In the genomic region with DNA sequence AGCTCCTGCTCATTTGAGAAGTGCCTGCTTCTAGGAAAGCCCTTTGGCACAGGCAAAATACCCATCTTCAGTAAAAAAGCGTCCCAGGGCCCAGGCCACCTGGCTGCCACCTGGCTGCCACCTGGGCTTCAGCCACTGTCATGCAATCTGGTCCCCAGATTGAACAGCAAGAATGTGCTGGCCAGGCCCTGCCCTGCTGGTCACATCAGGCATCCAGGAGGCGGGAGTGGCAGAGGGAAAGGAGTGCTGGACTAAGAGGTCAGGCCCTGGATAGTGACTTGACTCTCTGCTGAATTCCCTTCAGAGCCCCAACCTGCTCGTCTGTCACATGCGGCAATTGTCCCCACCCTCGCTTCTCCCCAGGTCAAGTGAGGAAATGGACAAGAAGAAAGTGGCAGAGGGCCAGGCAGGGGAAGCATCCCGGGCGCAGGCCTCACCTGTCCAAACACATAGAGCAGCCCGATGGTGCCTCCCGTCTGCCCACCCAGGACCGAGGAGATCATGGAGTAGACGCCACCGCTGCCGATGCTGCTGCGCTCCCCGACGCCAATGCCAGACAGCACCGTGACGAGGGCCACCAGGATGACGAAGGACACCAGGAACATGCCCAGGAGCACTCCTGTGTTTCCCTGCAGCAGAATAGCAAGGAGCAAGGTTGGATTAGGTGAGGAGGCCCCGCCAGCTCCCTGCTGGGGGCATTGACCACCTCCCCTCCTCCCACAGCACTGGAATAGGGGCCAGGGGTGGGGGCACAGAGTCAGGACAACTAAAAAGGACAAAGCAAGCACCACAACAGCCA, we compare ENCODE assay signal across 12 cellular contexts. TPM values are rescaled to one million over a fixed set of nuclear protein-coding genes. Genes with fewer than 3 reads are reported as not detected.
A peak's percentile ranks its signal among the peaks of the same experiment; 100 is the strongest.
DNase-seq lines count a peak whose midpoint lies in the region; ATAC-seq and TF ChIP-seq lines count a peak whose summit lies in the region.
"Had no signal": no experiment of that assay in that cellular context is flagged by ENCODE, and none has a peak within 500 bp of the region (broad histone marks: within the 10 kb centered on the region; RNA-seq: fewer than 3 reads in every experiment).

No MANE protein-coding gene starts in this region.

- peaks cover 7% of the 10 kb centered on the region for H3K9me3 ChIP-seq in endodermal cell (ENCODE audit: control insufficient read depth, low read length)
- H3K9me3 ChIP-seq: heart right ventricle had no signal

- no peak overlapping the region for H3K9ac ChIP-seq in endodermal cell (ENCODE audit: extremely low read depth, low read length, poor library complexity, severe bottlenecking)

- no peak overlapping the region for H3K4me3 Mint-ChIP-seq in endodermal cell
- H3K4me3 Mint-ChIP-seq in activated naive CD4-positive, alpha-beta T cell treated with anti-CD3 and anti-CD28 coated beads for 36 hours = no peak overlapping the region
- H3K4me3 Mint-ChIP-seq: activated naive CD8-positive, alpha-beta T cell treated with anti-CD3 and anti-CD28 coated beads for 36 hours; CD4-positive, alpha-beta memory T cell had no signal

- no peaks in the 10 kb centered on the region for H3K27me3 Mint-ChIP-seq in endodermal cell (ENCODE audit: insufficient read depth)
- no peaks in the 10 kb centered on the region for H3K27me3 Mint-ChIP-seq in activated naive CD4-positive, alpha-beta T cell treated with anti-CD3 and anti-CD28 coated beads for 36 hours (ENCODE audit: low read depth)
- H3K27me3 Mint-ChIP-seq: activated naive CD8-positive, alpha-beta T cell treated with anti-CD3 and anti-CD28 coated beads for 36 hours; CD4-positive, alpha-beta memory T cell had no signal

- intact Hi-C loops in activated naive CD4-positive, alpha-beta T cell treated with anti-CD3 and anti-CD28 coated beads for 36 hours (cut with micrococcal nuclease) = no loop called here

- H3K27ac ChIP-seq in endodermal cell (ENCODE audit: low read depth, low read length) (no peak overlapping the region), temporal lobe (ENCODE audit: low read depth, low read length) (peak overlapping the region; percentile 50)
- H3K27ac ChIP-seq: heart right ventricle had no signal

- peak overlapping the region; percentile 40 for H3K27ac Mint-ChIP-seq in endodermal cell
- no peak overlapping the region for H3K27ac Mint-ChIP-seq in activated naive CD4-positive, alpha-beta T cell treated with anti-CD3 and anti-CD28 coated beads for 36 hours
- H3K27ac Mint-ChIP-seq: activated naive CD8-positive, alpha-beta T cell treated with anti-CD3 and anti-CD28 coated beads for 36 hours had no signal

- peaks cover 13% of the 10 kb centered on the region for H3K36me3 ChIP-seq in endodermal cell (ENCODE audit: control insufficient read depth, insufficient read depth, low read length)
- H3K36me3 ChIP-seq: heart right ventricle had no signal

- TF ChIP-seq CTCF in endodermal cell (conservative IDR thresholded peaks at IDR 0.05) = peak; percentile 35

- ATAC-seq in GM21529 (IDR thresholded peaks at IDR 0.05; ENCODE audit: unreplicated experiment) = peak; percentile 12

- H3K9me3 Mint-ChIP-seq in endodermal cell = no peaks in the 10 kb centered on the region
- H3K9me3 Mint-ChIP-seq in activated naive CD4-positive, alpha-beta T cell treated with anti-CD3 and anti-CD28 coated beads for 36 hours = no peaks in the 10 kb centered on the region
- H3K9me3 Mint-ChIP-seq: activated naive CD8-positive, alpha-beta T cell treated with anti-CD3 and anti-CD28 coated beads for 36 hours had no signal

- DNase-seq in NCI-H524 (lab: John Stamatoyannopoulos, UW) (peak; percentile 72 to 79), endodermal cell (peak; percentile 72), NCI-H748 treated with DMSO at 0.1 percent for 48 hours (lab: John Stamatoyannopoulos, UW) (no peak)
- DNase-seq in activated naive CD4-positive, alpha-beta T cell treated with anti-CD3 and anti-CD28 coated beads, Interleukin-2, amount 50 U/mL, for 16 hours = no peak
- no peak for DNase-seq in activated naive CD4-positive, alpha-beta T cell treated with anti-CD3 and anti-CD28 coated beads for 36 hours
- DNase-seq: activated CD4-positive, CD25-positive, alpha-beta regulatory T cell treated with anti-CD3 and anti-CD28 coated beads, Interleukin-2, amount 50 U/mL, for 72 hours; activated naive CD8-positive, alpha-beta T cell treated with anti-CD3 and anti-CD28 coated beads for 36 hours; CD4-positive, alpha-beta memory T cell; heart right ventricle; left cardiac atrium had no signal

- H3K4me3 ChIP-seq in endodermal cell (ENCODE audit: low read length) = no peak overlapping the region
- H3K4me3 ChIP-seq: heart right ventricle had no signal

- H3K4me1 ChIP-seq in endodermal cell (ENCODE audit: control insufficient read depth, insufficient read depth, low read length) = no peaks in the 10 kb centered on the region

- H3K4me1 Mint-ChIP-seq in endodermal cell = peaks cover 15% of the 10 kb centered on the region
- H3K4me1 Mint-ChIP-seq in activated naive CD4-positive, alpha-beta T cell treated with anti-CD3 and anti-CD28 coated beads for 36 hours (ENCODE audit: low read depth) = peaks cover 6% of the 10 kb centered on the region
- H3K4me1 Mint-ChIP-seq: activated naive CD8-positive, alpha-beta T cell treated with anti-CD3 and anti-CD28 coated beads for 36 hours; CD4-positive, alpha-beta memory T cell had no signal

- CTCF ChIA-PET in activated naive CD4-positive, alpha-beta T cell treated with anti-CD3 and anti-CD28 coated beads for 36 hours (lab: Charles Lee) = no interaction called here

- no peaks in the 10 kb centered on the region for H3K27me3 ChIP-seq in endodermal cell (ENCODE audit: control insufficient read depth, insufficient read depth, low read length, poor library complexity, severe bottlenecking)
- H3K27me3 ChIP-seq: heart right ventricle had no signal

- peaks cover 35% of the 10 kb centered on the region for H3K36me3 Mint-ChIP-seq in endodermal cell (ENCODE audit: low read depth)
- no peaks in the 10 kb centered on the region for H3K36me3 Mint-ChIP-seq in activated naive CD4-positive, alpha-beta T cell treated with anti-CD3 and anti-CD28 coated beads for 36 hours (ENCODE audit: low read depth)
- H3K36me3 Mint-ChIP-seq: CD4-positive, alpha-beta memory T cell had no signal

- 92 to 95% methylated on average over 14 to 20 of the region's 20 CpGs for WGBS in endodermal cell (ENCODE audit: insufficient coverage in 1 of 2, insufficient read length in 1 of 2), 2 experiments

RNA-seq across cellular contexts. Expression of a gene that starts 25.5 kb away (rescaled TPM):
- total RNA-seq in endodermal cell = 10 to 100 TPM; 17.3 to 18.6 TPM
- 4.2 TPM for polyA plus RNA-seq in endodermal cell (2013, experiment 1 of 2)
- polyA plus RNA-seq in endodermal cell (2013, experiment 2 of 2) = 4.1 TPM
- total RNA-seq in temporal lobe = 0.98 TPM
- 1 to 10 TPM; 1.1 TPM for total RNA-seq in activated naive CD4-positive, alpha-beta T cell treated with anti-CD3 and anti-CD28 coated beads for 36 hours
- total RNA-seq: CD4-positive, alpha-beta memory T cell had no signal
- polyA plus RNA-seq: CD4-positive, alpha-beta memory T cell had no signal

Comparison
In these comparisons a context has a peak if more than half of its experiments do, and no peak if none do; other contexts are left out.
1. DNase-seq: peak in NCI-H524 (2 of 2) and endodermal cell (single experiment); none in NCI-H748 treated with DMSO at 0.1 percent for 48 hours (single experiment), activated naive CD4-positive, alpha-beta T cell treated with anti-CD3 and anti-CD28 coated beads, Interleukin-2, amount 50 U/mL, for 16 hours (single experiment) and activated naive CD4-positive, alpha-beta T cell treated with anti-CD3 and anti-CD28 coated beads for 36 hours (single experiment).